Comparison of ENCODE assay signal across 25 cellular contexts in genomic region chr22:45482169-45482568, GRCh38. TPM values are rescaled to one million over a fixed set of nuclear protein-coding genes. Genes with fewer than 3 reads are reported as not detected.
DNase-seq lines count a peak whose midpoint lies in the region; ATAC-seq and TF ChIP-seq lines count a peak whose summit lies in the region.
"Had no signal": no experiment of that assay in that cellular context is flagged by ENCODE, and none has a peak within 500 bp of the region (broad histone marks: within the 10 kb centered on the region; RNA-seq: fewer than 3 reads in every experiment).

No MANE protein-coding gene starts in this region.

- H3K4me3 ChIP-seq in IMR-90 (ENCODE audit: insufficient read depth, low read depth, low read length) (no peak overlapping the region), endodermal cell (ENCODE audit: low read length) (peak overlapping the region; percentile 35), parathyroid adenoma (ENCODE audit: low read depth, low read length) (no peak overlapping the region), upper lobe of right lung (no peak overlapping the region)
- H3K4me3 ChIP-seq: SJCRH30 had no signal

- no peaks in the 10 kb centered on the region for H3K79me2 ChIP-seq in parathyroid adenoma

- H3K9me1 ChIP-seq in IMR-90 (ENCODE audit: insufficient read depth, low read length): peaks cover 8% of the 10 kb centered on the region

- no TSS peak for BruUV-seq in IMR-90 (replicated peaks; lab: Mats Ljungman, UMichigan)

- H3K27me3 Mint-ChIP-seq in endodermal cell (ENCODE audit: insufficient read depth): peaks cover 3% of the 10 kb centered on the region

- intact Hi-C loops in IMR-90 (cut with micrococcal nuclease) (no loop called here), upper lobe of right lung (cut with DNase I) (no loop called here)

- peak overlapping the region; percentile 32; the same call in 1 of the 2 replicates for H3K18ac ChIP-seq in IMR-90 (ENCODE audit: low read depth, low read length)

- H2BK15ac ChIP-seq in IMR-90 (ENCODE audit: low read depth, low read length): peak overlapping the region; percentile 26; the same call in 1 of the 3 replicates

- TF ChIP-seq RAD21 in IMR-90 (IDR thresholded peaks at IDR 0.05; ENCODE audit: low read length): no peak

- no peak overlapping the region for H2AK5ac ChIP-seq in IMR-90 (ENCODE audit: low read depth, low read length)

- ATAC-seq in IMR-90 (ENCODE audit: low read depth): no peak
- ATAC-seq in upper lobe of right lung: no peak
- ATAC-seq in GM19452 (IDR thresholded peaks at IDR 0.05; ENCODE audit: unreplicated experiment): no peak
- ATAC-seq: PC-3, Right ventricle myocardium inferior, SK-N-SH treated with all-trans-retinoic acid at 6 μM for 48 hours had no signal

- no peaks in the 10 kb centered on the region for H4K20me1 ChIP-seq in IMR-90 (ENCODE audit: insufficient read depth, low read length)

- POLR2A ChIA-PET in IMR-90 (lab: Charles Lee; ENCODE audit: unreplicated experiment): no interaction called here

- no peak overlapping the region for H3K56ac ChIP-seq in IMR-90 (ENCODE audit: extremely low read depth, insufficient read depth, low read length)

- H4K8ac ChIP-seq in IMR-90 (ENCODE audit: low read depth in 2 of 2, low read length in 2 of 2): 0 out of 4 replicates have a peak overlapping the region, but pooled peaks of 1 of the 2 experiments have one; percentile 7

- H4K5ac ChIP-seq in IMR-90 (ENCODE audit: low read depth, low read length): no peak overlapping the region

- peak overlapping the region; percentile 45 for H2BK20ac ChIP-seq in IMR-90 (ENCODE audit: low read depth, low read length)

- 0 out of 2 replicates have a peak overlapping the region, but pooled peaks have one; percentile 29 for H3K14ac ChIP-seq in IMR-90 (replicated peaks; ENCODE audit: low read depth, low read length)

- no peak overlapping the region for H3K4me3 Mint-ChIP-seq in endodermal cell

- no peak overlapping the region for H2AK9ac ChIP-seq in IMR-90 (replicated peaks; ENCODE audit: low read depth, low read length, poor library complexity)

- CTCF ChIA-PET in IMR-90 (lab: Yijun Ruan, JAX): no interaction called here

- peaks cover 34% of the 10 kb centered on the region for H3K9me3 Mint-ChIP-seq in endodermal cell

- H3K27me3 ChIP-seq in IMR-90 (ENCODE audit: control insufficient read depth, insufficient read depth, low read length): no peaks in the 10 kb centered on the region
- H3K27me3 ChIP-seq in endodermal cell (ENCODE audit: control insufficient read depth, insufficient read depth, low read length, poor library complexity, severe bottlenecking): no peaks in the 10 kb centered on the region
- no peaks in the 10 kb centered on the region for H3K27me3 ChIP-seq in parathyroid adenoma (ENCODE audit: control insufficient read depth, insufficient read depth, low read length)
- H3K27me3 ChIP-seq in upper lobe of right lung: no peaks in the 10 kb centered on the region
- H3K27me3 ChIP-seq: SJCRH30 had no signal

- H3K27ac ChIP-seq in IMR-90 (ENCODE audit: insufficient read depth, low read length): no peak overlapping the region
- no peak overlapping the region for H3K27ac ChIP-seq in endodermal cell (ENCODE audit: low read depth, low read length)
- H3K27ac ChIP-seq in parathyroid adenoma: peak overlapping the region; percentile 29
- H3K27ac ChIP-seq in upper lobe of right lung: no peak overlapping the region
- H3K27ac ChIP-seq: HL-60, SJCRH30 had no signal

- no peaks in the 10 kb centered on the region for H3K4me1 Mint-ChIP-seq in endodermal cell
- H3K4me1 Mint-ChIP-seq: CD4-positive, alpha-beta memory T cell had no signal

- no peak overlapping the region for H3K9ac ChIP-seq in IMR-90 (ENCODE audit: low read depth, low read length)
- no peak overlapping the region for H3K9ac ChIP-seq in endodermal cell (ENCODE audit: extremely low read depth, low read length, poor library complexity, severe bottlenecking)
- H3K9ac ChIP-seq in parathyroid adenoma: no peak overlapping the region

- no peak overlapping the region for H4K91ac ChIP-seq in IMR-90 (ENCODE audit: insufficient read depth, low read depth, low read length)

- no peak overlapping the region for H3K27ac Mint-ChIP-seq in endodermal cell
- H3K27ac Mint-ChIP-seq: CD4-positive, alpha-beta memory T cell had no signal

- no peaks in the 10 kb centered on the region for H3K79me1 ChIP-seq in IMR-90 (ENCODE audit: low read depth in 1 of 2, low read length in 2 of 2)

- no peak for TF ChIP-seq POLR2A in IMR-90 (IDR thresholded peaks at IDR 0.05; ENCODE audit: low read depth, low read length)

- 60% methylated on average over 1 of the region's 2 CpGs; no CpG with 5 or more reads in 1 of the 2 experiments for WGBS in IMR-90 (ENCODE audit: extremely low coverage in 2 of 2, insufficient read length in 1 of 2), 2 experiments
- WGBS in endodermal cell (ENCODE audit: insufficient coverage in 1 of 2, insufficient read length in 1 of 2), 2 experiments: 67 to 89% methylated on average over 1 to 2 of the region's 2 CpGs

- in situ Hi-C loops in IMR-90 (cut with MboI; ENCODE audit: low sequenced_read_pairs): no loop called here

- TF ChIP-seq CTCF in IMR-90 (conservative IDR thresholded peaks at IDR 0.05; ENCODE audit: low read depth, low read length) (no peak), endodermal cell (conservative IDR thresholded peaks at IDR 0.05) (no peak), parathyroid adenoma (IDR thresholded peaks at IDR 0.05) (no peak), upper lobe of right lung (IDR thresholded peaks at IDR 0.05) (no peak)

- peak overlapping the region; percentile 45; the same call in 1 of the 2 replicates for H2BK120ac ChIP-seq in IMR-90 (ENCODE audit: low read depth, low read length)

- H3K36me3 ChIP-seq in IMR-90 (ENCODE audit: control insufficient read depth, insufficient read depth, low read length) (no peaks in the 10 kb centered on the region), endodermal cell (ENCODE audit: control insufficient read depth, insufficient read depth, low read length) (no peaks in the 10 kb centered on the region), parathyroid adenoma (ENCODE audit: control insufficient read depth, insufficient read depth, low read length) (no peaks in the 10 kb centered on the region), upper lobe of right lung (no peaks in the 10 kb centered on the region)
- H3K36me3 ChIP-seq: SJCRH30 had no signal

- H3K4ac ChIP-seq in IMR-90 (ENCODE audit: low read depth, low read length): peak overlapping the region; percentile 24

- H3K23ac ChIP-seq in IMR-90 (ENCODE audit: low read depth, low read length): no peak overlapping the region; the same call in none of the 2 replicates

- dilution Hi-C loops in IMR-90 (cut with HindIII; ENCODE audit: low sequenced_read_pairs, unreplicated experiment): no loop called here

- no peaks in the 10 kb centered on the region for H3K36me3 Mint-ChIP-seq in endodermal cell (ENCODE audit: low read depth)
- H3K36me3 Mint-ChIP-seq: CD4-positive, alpha-beta memory T cell had no signal

- H2BK5ac ChIP-seq in IMR-90 (ENCODE audit: low read depth, low read length, poor library complexity, severe bottlenecking): no peak overlapping the region

- DNase-seq in IMR-90 (no peak), endodermal cell (no peak), upper lobe of right lung (peak; percentile 11), mucosa of gallbladder (ENCODE audit: low spot score) (no peak), DMS 273 treated with DMSO at 0.1 percent for 48 hours (lab: John Stamatoyannopoulos, UW) (no peak)
- DNase-seq: C1 segment of cervical spinal cord; CD4-positive, alpha-beta memory T cell; COR-L47; DND-41; Karpas-422; MV-4-11; NCI-H1105; NCI-H1436 treated with DMSO at 0.1 percent for 48 hours; NCI-H1930; NCI-H446 treated with DMSO at 0.1 percent for 48 hours; NCI-H526; NCI-H82; NK-92 treated with Interleukin-12 subunit alpha and Interleukin-12 subunit beta, amount 100 ng/mL, for 24 hours; PC-3; SJCRH30 had no signal

- H2AFZ ChIP-seq in IMR-90 (replicated peaks; ENCODE audit: low read length, poor library complexity): no peak overlapping the region
- H2AFZ ChIP-seq in parathyroid adenoma: no peak overlapping the region

- H3K4me2 ChIP-seq in IMR-90 (ENCODE audit: low read depth, low read length) (no peak overlapping the region), parathyroid adenoma (ENCODE audit: low read length) (no peak overlapping the region)

- peaks cover 9% of the 10 kb centered on the region for H3K4me1 ChIP-seq in IMR-90 (ENCODE audit: control insufficient read depth, insufficient read depth, low read length)
- H3K4me1 ChIP-seq in endodermal cell (ENCODE audit: control insufficient read depth, insufficient read depth, low read length): no peaks in the 10 kb centered on the region
- H3K4me1 ChIP-seq in parathyroid adenoma: peaks cover 16% of the 10 kb centered on the region
- H3K4me1 ChIP-seq in upper lobe of right lung: no peaks in the 10 kb centered on the region
- H3K4me1 ChIP-seq: SJCRH30 had no signal

- H3K9me3 ChIP-seq in IMR-90 (ENCODE audit: control insufficient read depth, insufficient read depth, low read length) (peaks cover 4% of the 10 kb centered on the region), endodermal cell (ENCODE audit: control insufficient read depth, low read length) (peaks cover 39% of the 10 kb centered on the region), parathyroid adenoma (ENCODE audit: control insufficient read depth, low read length) (no peaks in the 10 kb centered on the region), upper lobe of right lung (no peaks in the 10 kb centered on the region)
- H3K9me3 ChIP-seq: SJCRH30 had no signal

TF ChIP-seq in IMR-90, 13 proteins besides CTCF, POLR2A, EP300 and RAD21 (continues in another document):
- no peak for TF ChIP-seq USF2 (IDR thresholded peaks at IDR 0.05; ENCODE audit: low read depth, low read length)

RNA-seq across cellular contexts. Expression of gene FBLN1, which starts 20.5 kb away (rescaled TPM):
- total RNA-seq in IMR-90 (2012; rRNA removed) (11.3 and 11.4 TPM in 2 replicates), endodermal cell (100 to 1,000 TPM; 226 to 305 TPM), upper lobe of right lung (272 TPM), mucosa of gallbladder (427 TPM)
- polyA plus RNA-seq in IMR-90 (2012; rRNA removed): 80.8 and 87.9 TPM in 2 replicates
- polyA plus RNA-seq in IMR-90 (2012; cell fraction: cytosol; rRNA removed): 107 and 230 TPM in 2 replicates
- 78.8 and 81.4 TPM in 2 replicates for polyA plus RNA-seq in IMR-90 (2012; cell fraction: nucleus; rRNA removed; ENCODE audit: low replicate concordance)
- polyA plus RNA-seq in endodermal cell (2013, experiment 1 of 2): 268 TPM
- 268 TPM for polyA plus RNA-seq in endodermal cell (2013, experiment 2 of 2)
- total RNA-seq: CD4-positive, alpha-beta memory T cell had no signal
- polyA plus RNA-seq: CD4-positive, alpha-beta memory T cell had no signal

Comparison
In these comparisons a context has a peak if more than half of its experiments do, and no peak if none do; other contexts are left out.
1. RNA of gene FBLN1, which starts 20.5 kb away (total RNA-seq): 427 TPM in mucosa of gallbladder (single experiment), 226 to 305 TPM in endodermal cell and 272 TPM in upper lobe of right lung (single experiment); 11.3 to 11.4 TPM in IMR-90; every median in the first group is over 10 times any median in the second.